In genomic region chr14:101467181-101467926, GRCh38 we compare ENCODE assay signal across 16 cellular contexts.
A peak's percentile ranks its signal among the peaks of the same experiment; 100 is the strongest.
DNase-seq lines count a peak whose midpoint lies in the region; ATAC-seq and TF ChIP-seq lines count a peak whose summit lies in the region.
"Had no signal": no experiment of that assay in that cellular context is flagged by ENCODE, and none has a peak within 500 bp of the region (broad histone marks: within the 10 kb centered on the region; RNA-seq: fewer than 3 reads in every experiment).

No MANE protein-coding gene starts in this region.

- no peaks in the 10 kb centered on the region for H3K36me3 Mint-ChIP-seq in activated CD8-positive, alpha-beta memory T cell treated with anti-CD3 and anti-CD28 coated beads, Interleukin-2, amount 10 ng/mL, durations not matched to agents 7 days and 5 days
- H3K36me3 Mint-ChIP-seq in CD8-positive, alpha-beta memory T cell: no peaks in the 10 kb centered on the region
- H3K36me3 Mint-ChIP-seq: CD4-positive, CD25-positive, alpha-beta regulatory T cell had no signal

- no peak for ATAC-seq in activated CD8-positive, alpha-beta memory T cell treated with anti-CD3 and anti-CD28 coated beads, Interleukin-2, amount 10 ng/mL, durations not matched to agents 7 days and 5 days
- no peak for ATAC-seq in GM18867 (IDR thresholded peaks at IDR 0.05; ENCODE audit: unreplicated experiment)
- ATAC-seq: GM12878 had no signal

- H3K9me3 Mint-ChIP-seq in activated CD8-positive, alpha-beta memory T cell treated with anti-CD3 and anti-CD28 coated beads, Interleukin-2, amount 10 ng/mL, durations not matched to agents 7 days and 5 days (ENCODE audit: low read depth): no peaks in the 10 kb centered on the region
- H3K9me3 Mint-ChIP-seq in CD8-positive, alpha-beta memory T cell: no peaks in the 10 kb centered on the region
- H3K9me3 Mint-ChIP-seq: CD4-positive, CD25-positive, alpha-beta regulatory T cell; H9 had no signal

- TF ChIP-seq CTCF in Peyer's patch (IDR thresholded peaks at IDR 0.05) (no peak), esophagus squamous epithelium (IDR thresholded peaks at IDR 0.05) (no peak)

- no peaks in the 10 kb centered on the region for H3K27me3 ChIP-seq in Peyer's patch
- H3K27me3 ChIP-seq in CD8-positive, alpha-beta memory T cell (ENCODE audit: insufficient read depth, low read length, poor library complexity, severe bottlenecking): no peaks in the 10 kb centered on the region
- peaks cover 0 to 12% (median 0%) of the 10 kb centered on the region in 4 donors for H3K27me3 ChIP-seq in esophagus squamous epithelium
- H3K27me3 ChIP-seq: BLaER1 treated with 17β-estradiol and CSF1 and Interleukin-3, amounts not matched to agents 10 nM and 100 nM had no signal

- H3K4me1 Mint-ChIP-seq in activated CD8-positive, alpha-beta memory T cell treated with anti-CD3 and anti-CD28 coated beads, Interleukin-2, amount 10 ng/mL, durations not matched to agents 7 days and 5 days: no peaks in the 10 kb centered on the region
- H3K4me1 Mint-ChIP-seq in CD8-positive, alpha-beta memory T cell: no peaks in the 10 kb centered on the region
- H3K4me1 Mint-ChIP-seq: CD4-positive, CD25-positive, alpha-beta regulatory T cell had no signal

- 86 to 87% methylated on average over 12 to 13 of the region's 13 CpGs for WGBS in esophagus squamous epithelium, 2 donors

- H3K4me1 ChIP-seq in Peyer's patch (no peaks in the 10 kb centered on the region), esophagus squamous epithelium (no peaks in the 10 kb centered on the region)
- no peaks in the 10 kb centered on the region for H3K4me1 ChIP-seq in CD8-positive, alpha-beta memory T cell (ENCODE audit: insufficient read depth, low read length)

- no peak for TF ChIP-seq POLR2A in Peyer's patch (IDR thresholded peaks at IDR 0.05)
- no peak for TF ChIP-seq POLR2A in esophagus squamous epithelium (IDR thresholded peaks at IDR 0.05)

- POLR2A ChIA-PET in CD8-positive, alpha-beta memory T cell (lab: Charles Lee): no interaction called here

- intact Hi-C loops in posterior vena cava (cut with DNase I) (no loop called here), esophagus squamous epithelium (cut with DNase I) (no loop called here)

- peak; percentile 29 for DNase-seq in activated CD8-positive, alpha-beta memory T cell treated with anti-CD3 and anti-CD28 coated beads, Interleukin-2, amount 10 ng/mL, durations not matched to agents 7 days and 5 days
- DNase-seq in activated CD8-positive, alpha-beta memory T cell treated with anti-CD3 and anti-CD28 coated beads, Interleukin-2, amount 50 U/mL, for 48 hours: no peak
- peak in 2 of 3 donors; percentile 15 to 27 for DNase-seq in Peyer's patch
- peak; percentile 36 for DNase-seq in islet precursor cell
- peak; percentile 30 for DNase-seq in posterior vena cava (ENCODE audit: low spot score)
- no peak for DNase-seq in CD8-positive, alpha-beta memory T cell
- DNase-seq in esophagus squamous epithelium (lab: John Stamatoyannopoulos, UW): no peak
- DNase-seq: 8988T; Calu3; CD4-positive, CD25-positive, alpha-beta regulatory T cell; DMS 273 treated with DMSO at 0.1 percent for 48 hours; GOT3 had no signal

- no peaks in the 10 kb centered on the region for H3K27me3 Mint-ChIP-seq in activated CD8-positive, alpha-beta memory T cell treated with anti-CD3 and anti-CD28 coated beads, Interleukin-2, amount 10 ng/mL, durations not matched to agents 7 days and 5 days
- H3K27me3 Mint-ChIP-seq in CD8-positive, alpha-beta memory T cell: peaks cover 7 to 15% of the 10 kb centered on the region in 2 donors

- no peak overlapping the region for H3K4me3 ChIP-seq in Peyer's patch
- H3K4me3 ChIP-seq in CD8-positive, alpha-beta memory T cell (ENCODE audit: low read length): no peak overlapping the region
- H3K4me3 ChIP-seq in esophagus squamous epithelium: no peak overlapping the region
- H3K4me3 ChIP-seq: BLaER1 treated with 17β-estradiol and CSF1 and Interleukin-3, amounts not matched to agents 10 nM and 100 nM; GM12878 had no signal

- CTCF ChIA-PET in activated CD8-positive, alpha-beta memory T cell treated with anti-CD3 and anti-CD28 coated beads, Interleukin-2, amount 10 ng/mL, durations not matched to agents 7 days and 5 days (lab: Charles Lee): no interaction called here
- CTCF ChIA-PET in CD8-positive, alpha-beta memory T cell (lab: Charles Lee): no interaction called here

- no peak overlapping the region for H3K27ac Mint-ChIP-seq in activated CD8-positive, alpha-beta memory T cell treated with anti-CD3 and anti-CD28 coated beads, Interleukin-2, amount 10 ng/mL, durations not matched to agents 7 days and 5 days
- H3K27ac Mint-ChIP-seq in CD8-positive, alpha-beta memory T cell: no peak overlapping the region
- H3K27ac Mint-ChIP-seq: CD4-positive, CD25-positive, alpha-beta regulatory T cell; H9 had no signal

- no peaks in the 10 kb centered on the region for H3K36me3 ChIP-seq in Peyer's patch
- no peaks in the 10 kb centered on the region for H3K36me3 ChIP-seq in CD8-positive, alpha-beta memory T cell (ENCODE audit: insufficient read depth, low read length)
- H3K36me3 ChIP-seq in esophagus squamous epithelium: no peaks in the 10 kb centered on the region
- H3K36me3 ChIP-seq: BLaER1 treated with 17β-estradiol and CSF1 and Interleukin-3, amounts not matched to agents 10 nM and 100 nM had no signal

- H3K4me3 Mint-ChIP-seq in activated CD8-positive, alpha-beta memory T cell treated with anti-CD3 and anti-CD28 coated beads, Interleukin-2, amount 10 ng/mL, durations not matched to agents 7 days and 5 days: no peak overlapping the region
- H3K4me3 Mint-ChIP-seq in CD8-positive, alpha-beta memory T cell: no peak overlapping the region
- H3K4me3 Mint-ChIP-seq: CD4-positive, CD25-positive, alpha-beta regulatory T cell; H9 had no signal

- H3K9me3 ChIP-seq in Peyer's patch (no peaks in the 10 kb centered on the region), esophagus squamous epithelium (no peaks in the 10 kb centered on the region)
- no peaks in the 10 kb centered on the region for H3K9me3 ChIP-seq in CD8-positive, alpha-beta memory T cell (ENCODE audit: low read length)
- H3K9me3 ChIP-seq: BLaER1 treated with 17β-estradiol and CSF1 and Interleukin-3, amounts not matched to agents 10 nM and 100 nM had no signal

- H3K27ac ChIP-seq in Peyer's patch (no peak overlapping the region), esophagus squamous epithelium (no peak overlapping the region)
- H3K27ac ChIP-seq in CD8-positive, alpha-beta memory T cell (ENCODE audit: low read depth, low read length): no peak overlapping the region
- H3K27ac ChIP-seq: BLaER1 treated with 17β-estradiol and CSF1 and Interleukin-3, amounts not matched to agents 10 nM and 100 nM had no signal

Comparison
In these comparisons a context has a peak if more than half of its experiments do, and no peak if none do; other contexts are left out.
1. DNase-seq: peak in activated CD8-positive, alpha-beta memory T cell treated with anti-CD3 and anti-CD28 coated beads, Interleukin-2, amount 10 ng/mL, durations not matched to agents 7 days and 5 days (single experiment), Peyer's patch (2 of 3), islet precursor cell (single experiment) and posterior vena cava (single experiment); none in activated CD8-positive, alpha-beta memory T cell treated with anti-CD3 and anti-CD28 coated beads, Interleukin-2, amount 50 U/mL, for 48 hours (single experiment), CD8-positive, alpha-beta memory T cell (0 of 5) and esophagus squamous epithelium (single experiment).